In the genomic region with DNA sequence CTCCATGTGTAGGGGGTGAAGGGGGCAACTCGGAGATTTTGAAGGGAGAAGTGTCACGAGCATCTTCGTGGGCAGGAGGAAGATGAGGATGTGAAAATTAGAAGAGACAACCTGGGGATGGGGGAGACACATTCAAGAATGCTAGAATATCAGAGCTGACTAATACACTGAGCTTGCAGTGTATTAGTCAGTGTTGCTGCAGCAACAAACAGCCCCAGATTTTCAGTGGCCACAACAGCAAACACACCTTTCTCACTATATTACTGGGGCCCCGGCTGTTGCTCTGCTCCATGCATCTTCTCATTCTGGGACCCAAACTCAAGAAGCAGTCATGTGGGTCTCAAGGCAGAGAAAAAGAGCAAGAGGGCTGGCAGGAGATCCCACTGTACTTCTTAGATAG, we compare ENCODE assay signal across 28 cellular contexts.
"Had no signal": no experiment of that assay in that cellular context is flagged by ENCODE, and none has a peak within 500 bp of the region (broad histone marks: within the 10 kb centered on the region; RNA-seq: fewer than 3 reads in every experiment).

No MANE protein-coding gene starts in this region.

- H3K27me3 ChIP-seq: foreskin keratinocyte, gastrocnemius medialis had no signal

- DNase-seq: colonic mucosa; cortex of kidney; dermis blood vessel endothelial cell; dorsolateral prefrontal cortex; effector CD4-positive, alpha-beta T cell; effector CD8-positive, alpha-beta T cell; effector memory CD4-positive, alpha-beta T cell; effector memory CD8-positive, alpha-beta T cell; endodermal cell; erythroblast; esophagus squamous epithelium; foreskin fibroblast; foreskin keratinocyte; foreskin melanocyte; gastrocnemius medialis; glutamatergic neuron; head of caudate nucleus; heart left ventricle; heart right ventricle had no signal

- H3K27ac ChIP-seq: colonic mucosa, coronary artery, dorsolateral prefrontal cortex, epithelial cell of prostate, esophagus muscularis mucosa, esophagus squamous epithelium, foreskin keratinocyte, gastrocnemius medialis, gastroesophageal sphincter, heart left ventricle, heart right ventricle had no signal

- H3K4me1 ChIP-seq: colonic mucosa, esophagus muscularis mucosa, esophagus squamous epithelium, foreskin keratinocyte, gastrocnemius medialis, gastroesophageal sphincter, heart left ventricle, heart right ventricle had no signal

- H3K36me3 ChIP-seq: colonic mucosa, esophagus muscularis mucosa, esophagus squamous epithelium, gastrocnemius medialis, gastroesophageal sphincter, heart left ventricle, heart right ventricle had no signal

- H3K9me3 ChIP-seq: colonic mucosa, esophagus squamous epithelium, gastrocnemius medialis had no signal

- H3K4me3 ChIP-seq: colonic mucosa, coronary artery, dorsolateral prefrontal cortex, esophagus muscularis mucosa, esophagus squamous epithelium, gastrocnemius medialis, gastroesophageal sphincter, heart left ventricle, heart right ventricle had no signal

- FAIRE-seq: colon, endometrium, endothelial cell of umbilical vein, frontal cortex had no signal

- ATAC-seq: effector memory CD8-positive, alpha-beta T cell; esophagus mucosa; foreskin keratinocyte; gastrocnemius medialis; gastroesophageal sphincter; heart left ventricle; heart right ventricle had no signal
